Comparison of ENCODE assay signal across 31 cellular contexts in genomic region chr11:64605656-64606585, GRCh38. TPM values are rescaled to one million over a fixed set of nuclear protein-coding genes. Genes with fewer than 3 reads are reported as not detected.
"Had no signal": no experiment of that assay in that cellular context is flagged by ENCODE, and none has a peak within 500 bp of the region (broad histone marks: within the 10 kb centered on the region; RNA-seq: fewer than 3 reads in every experiment).

No MANE protein-coding gene starts in this region.

- ATAC-seq: activated T-helper 17 cell treated with anti-CD3 and anti-CD28 coated beads, Interleukin-2, amount 50 U/mL, for 72 hours; T-cell had no signal

- H3K4me2 ChIP-seq: KMS-11 had no signal

- H3K27ac Mint-ChIP-seq: activated B cell treated with CpG ODN at 0.5 μM for 24 hours; activated CD4-positive, alpha-beta T cell treated with anti-CD3 and anti-CD28 coated beads, Interleukin-2, amount 10 ng/mL, durations not matched to agents 24 days and 14 days; activated naive CD4-positive, alpha-beta T cell treated with anti-CD3 and anti-CD28 coated beads for 36 hours; activated naive CD8-positive, alpha-beta T cell; activated T-helper 17 cell treated with anti-CD3 and anti-CD28 coated beads, Interleukin-2, amount 50 U/mL, for 72 hours; T-cell had no signal

- H3K27me3 Mint-ChIP-seq: activated CD4-positive, alpha-beta T cell treated with anti-CD3 and anti-CD28 coated beads, Interleukin-2, amount 10 ng/mL, durations not matched to agents 24 days and 14 days; activated naive CD8-positive, alpha-beta T cell had no signal

- H3K9me3 Mint-ChIP-seq: activated B cell treated with CpG ODN at 0.5 μM for 24 hours; activated CD4-positive, alpha-beta T cell treated with anti-CD3 and anti-CD28 coated beads, Interleukin-2, amount 10 ng/mL, durations not matched to agents 24 days and 14 days; activated naive CD4-positive, alpha-beta T cell treated with anti-CD3 and anti-CD28 coated beads for 36 hours; activated T-helper 17 cell treated with anti-CD3 and anti-CD28 coated beads, Interleukin-2, amount 50 U/mL, for 72 hours; T-cell had no signal

- H3K4me3 Mint-ChIP-seq: activated B cell treated with CpG ODN at 0.5 μM for 24 hours; activated CD4-positive, alpha-beta T cell treated with anti-CD3 and anti-CD28 coated beads, Interleukin-2, amount 10 ng/mL, durations not matched to agents 24 days and 14 days; activated naive CD4-positive, alpha-beta T cell treated with anti-CD3 and anti-CD28 coated beads for 36 hours; activated naive CD8-positive, alpha-beta T cell; activated T-helper 17 cell treated with anti-CD3 and anti-CD28 coated beads, Interleukin-2, amount 50 U/mL, for 72 hours; T-cell had no signal

- DNase-seq: activated B cell treated with CpG ODN at 0.5 μM for 24 hours; activated CD4-positive, alpha-beta T cell treated with anti-CD3 and anti-CD28 coated beads for 1 hour; activated CD4-positive, alpha-beta T cell treated with anti-CD3 and anti-CD28 coated beads, Interleukin-2, amount 10 ng/mL, durations not matched to agents 24 days and 14 days; activated CD4-positive, alpha-beta T cell treated with anti-CD3 and anti-CD28 coated beads, Interleukin-2, amount 50 U/mL, for 48 hours; activated CD8-positive, alpha-beta memory T cell treated with anti-CD3 and anti-CD28 coated beads for 24 hours; activated gamma-delta T cell; activated naive CD4-positive, alpha-beta T cell treated with anti-CD3 and anti-CD28 coated beads for 36 hours; activated T-cell treated with anti-CD3 and anti-CD28 coated beads, Interleukin-2, amount 50 U/mL, for 48 hours; adrenal gland; central memory CD4-positive, alpha-beta T cell; MV-4-11; NCI-H1105 treated with DMSO at 0.1 percent for 48 hours; NCI-H1436 treated with DMSO at 0.1 percent for 48 hours; NCI-H187; NCI-H2171 treated with DMSO at 0.1 percent for 48 hours; NCI-H345; NCI-H510A; NCI-H526 treated with DMSO at 0.1 percent for 48 hours; NCI-H82; SHP77 treated with DMSO at 0.1 percent for 48 hours; T-cell; T-helper 2 cell; T1000 had no signal

- H3K4me1 ChIP-seq: adrenal gland, breast epithelium had no signal

- H3K27ac ChIP-seq: adrenal gland, KMS-11, RWPE1 had no signal

- H3K27me3 ChIP-seq: adrenal gland, breast epithelium had no signal

- H3K9ac ChIP-seq: KMS-11 had no signal

- H3K36me3 Mint-ChIP-seq: activated naive CD8-positive, alpha-beta T cell; T-cell had no signal

- FAIRE-seq: TTC549 had no signal

- H3K36me3 ChIP-seq: adrenal gland, breast epithelium had no signal

- H3K9me3 ChIP-seq: adrenal gland, breast epithelium had no signal

- H3K4me1 Mint-ChIP-seq: activated B cell treated with CpG ODN at 0.5 μM for 24 hours; activated CD4-positive, alpha-beta T cell treated with anti-CD3 and anti-CD28 coated beads, Interleukin-2, amount 10 ng/mL, durations not matched to agents 24 days and 14 days; activated T-helper 17 cell treated with anti-CD3 and anti-CD28 coated beads, Interleukin-2, amount 50 U/mL, for 72 hours had no signal

- H3K4me3 ChIP-seq: adrenal gland, breast epithelium had no signal

RNA-seq across cellular contexts. Expression of gene SLC22A12, which starts 14.9 kb away (rescaled TPM):
- total RNA-seq: activated B cell treated with CpG ODN at 0.5 μM for 24 hours; activated CD4-positive, alpha-beta T cell treated with anti-CD3 and anti-CD28 coated beads, Interleukin-2, amount 10 ng/mL, durations not matched to agents 24 days and 14 days; activated naive CD4-positive, alpha-beta T cell treated with anti-CD3 and anti-CD28 coated beads for 36 hours; activated T-helper 17 cell treated with anti-CD3 and anti-CD28 coated beads, Interleukin-2, amount 50 U/mL, for 72 hours; adrenal gland; breast epithelium; MCF 10A; OCI-LY7; T-cell had no signal
- polyA plus RNA-seq: adrenal gland had no signal

RNA-seq across cellular contexts. Expression of gene SLC22A11, which starts 50.2 kb away (rescaled TPM):
- total RNA-seq: activated B cell treated with CpG ODN at 0.5 μM for 24 hours; activated CD4-positive, alpha-beta T cell treated with anti-CD3 and anti-CD28 coated beads, Interleukin-2, amount 10 ng/mL, durations not matched to agents 24 days and 14 days; activated T-helper 17 cell treated with anti-CD3 and anti-CD28 coated beads, Interleukin-2, amount 50 U/mL, for 72 hours; breast epithelium; MCF 10A; T-cell had no signal
